8 cellular contexts compared by ENCODE assay signal in genomic region chr5:90409318-90410177, GRCh38. TPM values are rescaled to one million over a fixed set of nuclear protein-coding genes. Genes with fewer than 3 reads are reported as not detected.
DNase-seq lines count a peak whose midpoint lies in the region; ATAC-seq and TF ChIP-seq lines count a peak whose summit lies in the region.

TSS of gene CETN3 (minus strand) at chr5:90409756. CDS start at chr5:90409661, 95 bp downstream.

- peak within 1 kb of the TSS; percentile 99 for H3K4me2 ChIP-seq in H9 (ENCODE audit: insufficient read depth, insufficient read length, low read length)

- H3K4me1 ChIP-seq in ES-I3 (ENCODE audit: insufficient read depth, low read length) (peaks cover 8% of the 10 kb centered on the region; the same call in 1 of the 2 replicates), H9 (ENCODE audit: insufficient read depth, low read length) (no peaks in the 10 kb centered on the region)

- H3K36me3 Mint-ChIP-seq in H9 (ENCODE audit: insufficient read depth in 1 of 3, low read depth in 3 of 3): peaks cover 5 to 27% (median 6%) of the 10 kb centered on the region in 3 experiments; a peak in 6 of 7 replicates
- H3K36me3 Mint-ChIP-seq in nephron progenitor cell (ENCODE audit: low read depth): peaks cover 32% of the 10 kb centered on the region

- peaks cover 10% of the 10 kb centered on the region for H3K23me2 ChIP-seq in H9 (ENCODE audit: insufficient read length, low read depth, low read length, poor library complexity, severe bottlenecking)

- peak within 1 kb of the TSS; percentile 94 for H3K18ac ChIP-seq in H9 (ENCODE audit: insufficient read length, low read depth, low read length)

- H3K9me3 ChIP-seq in ES-I3 (ENCODE audit: control insufficient read depth, insufficient read depth, low read length) (no peaks in the 10 kb centered on the region), H9 (ENCODE audit: control insufficient read depth, low read depth, low read length) (no peaks in the 10 kb centered on the region)

- no peak within 1 kb of the TSS for H3K23ac ChIP-seq in H9 (ENCODE audit: insufficient read length, low read depth, low read length)

- no peaks in the 10 kb centered on the region for H3K27me3 ChIP-seq in H9 (ENCODE audit: insufficient read depth, low read length)

- H3K36me3 ChIP-seq in ES-I3 (ENCODE audit: insufficient read depth, low read length): no peaks in the 10 kb centered on the region

- no peak for TF ChIP-seq CTCF in H9 (conservative IDR thresholded peaks at IDR 0.05)
- TF ChIP-seq CTCF in fibroblast of the aortic adventitia (IDR thresholded peaks at IDR 0.05; ENCODE audit: insufficient read depth, low read length): peak; percentile 6
- TF ChIP-seq CTCF in nephron progenitor cell (IDR thresholded peaks at IDR 0.05): no peak

- H2BK5ac ChIP-seq in H9 (ENCODE audit: insufficient read length, low read length): peak within 1 kb of the TSS; percentile 93

- no CpG with 5 or more reads among the region's 51 CpGs for WGBS in H9 (ENCODE audit: extremely low coverage, insufficient read length, low lambda C conversion rate)

- no peak within 1 kb of the TSS for H4K8ac ChIP-seq in H9 (replicated peaks; ENCODE audit: insufficient read length, low read depth, low read length)

- H3K4me3 Mint-ChIP-seq in H9 (no peak within 1 kb of the TSS), nephron progenitor cell (no peak within 1 kb of the TSS)
- H3K4me3 Mint-ChIP-seq in stimulated activated naive CD8-positive, alpha-beta T cell treated with anti-CD3 and anti-CD28 coated beads, Interleukin-15, amount 100 ng/mL, for 72 hours: no peak within 1 kb of the TSS

- peak within 1 kb of the TSS; percentile 22 for H2AFZ ChIP-seq in H9 (ENCODE audit: low read length)

- H3K9me3 Mint-ChIP-seq in H9: no peaks in the 10 kb centered on the region; a peak in 1 of 5 replicates
- H3K9me3 Mint-ChIP-seq in nephron progenitor cell: no peaks in the 10 kb centered on the region
- no peaks in the 10 kb centered on the region for H3K9me3 Mint-ChIP-seq in stimulated activated naive CD8-positive, alpha-beta T cell treated with anti-CD3 and anti-CD28 coated beads, Interleukin-15, amount 100 ng/mL, for 72 hours

- H3K4ac ChIP-seq in H9 (ENCODE audit: low read depth, low read length): no peak within 1 kb of the TSS; the same call in 1 of the 2 replicates

- no peak within 1 kb of the TSS for H2BK12ac ChIP-seq in H9 (ENCODE audit: insufficient read length, low read depth, low read length)

- H3K9ac ChIP-seq in ES-I3 (ENCODE audit: low read depth, low read length) (peak within 1 kb of the TSS; percentile 98), H9 (ENCODE audit: extremely low read depth, insufficient read length, low read length) (peak within 1 kb of the TSS; percentile 99)

- ATAC-seq in stimulated activated naive CD8-positive, alpha-beta T cell treated with anti-CD3 and anti-CD28 coated beads, Interleukin-15, amount 100 ng/mL, for 72 hours: peak; percentile 95

- H4K20me1 ChIP-seq in H9 (ENCODE audit: control insufficient read depth, insufficient read depth, insufficient read length): no peaks in the 10 kb centered on the region

- no peak within 1 kb of the TSS for H2AK5ac ChIP-seq in H9 (ENCODE audit: insufficient read length, low read length)

- H2BK15ac ChIP-seq in H9 (ENCODE audit: low read depth, low read length): no peak within 1 kb of the TSS

- peak within 1 kb of the TSS; percentile 77 for H4K5ac ChIP-seq in H9 (ENCODE audit: insufficient read length, low read depth, low read length)

- H3K79me2 ChIP-seq in H9 (ENCODE audit: insufficient read depth, low read length): no peaks in the 10 kb centered on the region; the same call in 1 of the 2 replicates

- peak within 1 kb of the TSS; percentile 69 for H3K27ac ChIP-seq in H9 (ENCODE audit: insufficient read length, low read depth, low read length)

- H3K4me1 Mint-ChIP-seq in H9 (peaks cover 16 to 18% of the 10 kb centered on the region in 2 experiments), nephron progenitor cell (peaks cover 40% of the 10 kb centered on the region)
- peaks cover 25% of the 10 kb centered on the region for H3K4me1 Mint-ChIP-seq in stimulated activated naive CD8-positive, alpha-beta T cell treated with anti-CD3 and anti-CD28 coated beads, Interleukin-15, amount 100 ng/mL, for 72 hours

- peak within 1 kb of the TSS; percentile 5 for H3K56ac ChIP-seq in H9 (ENCODE audit: insufficient read length, low read depth, low read length)

- peak within 1 kb of the TSS; percentile 89 for H3K4me3 ChIP-seq in fibroblast of the aortic adventitia (ENCODE audit: low read depth, low read length)

- no peak within 1 kb of the TSS for H3K27ac Mint-ChIP-seq in H9
- no peak within 1 kb of the TSS for H3K27ac Mint-ChIP-seq in nephron progenitor cell
- H3K27ac Mint-ChIP-seq in stimulated activated naive CD8-positive, alpha-beta T cell treated with anti-CD3 and anti-CD28 coated beads, Interleukin-15, amount 100 ng/mL, for 72 hours: no peak within 1 kb of the TSS

- peak within 1 kb of the TSS; percentile 19 for H3T11ph ChIP-seq in H9 (ENCODE audit: low read length)

- DNase-seq in H9: peak; percentile 96
- peak; percentile 91 for DNase-seq in M059J (ENCODE audit: low read depth)
- DNase-seq in SHP77 (lab: John Stamatoyannopoulos, UW): peak; percentile 94 to 95
- peak; percentile 84 for DNase-seq in activated effector memory CD4-positive, alpha-beta T cell treated with Interleukin-2 at 50 U/mL for 16 hours
- DNase-seq in fibroblast of the aortic adventitia (ENCODE audit: low read depth): peak; percentile 99
- peak; percentile 91 for DNase-seq in nephron progenitor cell
- DNase-seq in stimulated activated naive CD8-positive, alpha-beta T cell treated with anti-CD3 and anti-CD28 coated beads, Interleukin-15, amount 100 ng/mL, for 72 hours: peak; percentile 86 to 92

- H3K27me3 Mint-ChIP-seq in H9 (ENCODE audit: low read depth): no peaks in the 10 kb centered on the region
- peaks cover 3% of the 10 kb centered on the region for H3K27me3 Mint-ChIP-seq in nephron progenitor cell (ENCODE audit: low read depth, poor library complexity)
- no peaks in the 10 kb centered on the region for H3K27me3 Mint-ChIP-seq in stimulated activated naive CD8-positive, alpha-beta T cell treated with anti-CD3 and anti-CD28 coated beads, Interleukin-15, amount 100 ng/mL, for 72 hours

- no peak within 1 kb of the TSS for H4K91ac ChIP-seq in H9 (ENCODE audit: insufficient read length, low read depth, low read length)

- H2BK120ac ChIP-seq in H9 (ENCODE audit: low read depth, low read length, poor library complexity, severe bottlenecking): no peak within 1 kb of the TSS

- peak within 1 kb of the TSS; percentile 89 for H3K14ac ChIP-seq in H9 (ENCODE audit: insufficient read depth, low read length)

- no peaks in the 10 kb centered on the region for H3K79me1 ChIP-seq in H9 (ENCODE audit: insufficient read depth, low read depth, low read length, poor library complexity, severe bottlenecking)

- no peak within 1 kb of the TSS for H2BK20ac ChIP-seq in H9 (ENCODE audit: low read depth, low read length, poor library complexity, severe bottlenecking)

RNA-seq across cellular contexts. Expression of gene CETN3, which starts in this region (rescaled TPM):
- 31.1 and 36.3 TPM in 2 replicates for total RNA-seq in H9 (2021)
- total RNA-seq in M059J (2014; rRNA removed; shearing (Covaris generic)): 17.7 and 33.2 TPM in 2 replicates
- total RNA-seq in fibroblast of the aortic adventitia (ENCODE audit: low replicate concordance): 17.2 and 60.8 TPM in 2 replicates

Comparison
In these comparisons a context has a peak if more than half of its experiments do, and no peak if none do; other contexts are left out.
1. Peak in every context shown above with its lines: DNase-seq, ATAC-seq, H3K4me3 ChIP-seq and H3K27ac ChIP-seq.